ENCODE assay signal across 9 cellular contexts in the genomic region with DNA sequence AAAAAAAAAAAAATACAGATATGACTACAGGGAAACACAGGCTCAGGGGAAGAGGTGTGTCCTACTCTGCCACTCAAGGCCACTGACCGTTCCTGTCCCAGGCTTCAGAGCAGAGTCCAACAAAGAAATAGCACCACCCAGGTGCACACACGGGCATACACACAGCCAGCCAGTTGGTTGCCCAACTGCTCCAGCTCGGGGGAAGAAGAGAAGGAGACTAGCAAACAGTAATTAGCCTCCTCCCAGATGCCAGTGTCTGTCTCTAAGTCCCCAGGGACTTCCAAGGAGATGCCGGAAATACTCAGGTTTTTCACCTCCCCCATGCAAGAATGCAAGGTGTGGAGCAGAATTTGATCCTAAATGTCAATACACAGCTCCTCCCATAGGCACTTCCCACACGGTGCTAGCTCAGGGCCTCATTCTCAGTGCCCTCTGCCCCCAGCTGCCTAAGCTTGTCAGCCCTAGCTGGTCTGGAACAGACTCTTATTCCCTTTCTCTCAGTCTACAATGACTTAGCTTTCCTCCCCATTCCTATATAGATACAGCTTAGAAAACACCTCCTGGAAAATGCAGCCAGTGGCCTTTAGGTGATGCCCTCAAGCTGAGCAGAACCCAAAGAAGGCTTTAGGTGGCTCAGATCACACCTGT. TPM values are rescaled to one million over a fixed set of nuclear protein-coding genes. Genes with fewer than 3 reads are reported as not detected.
DNase-seq lines count a peak whose midpoint lies in the region; ATAC-seq and TF ChIP-seq lines count a peak whose summit lies in the region.
"Had no signal": no experiment of that assay in that cellular context is flagged by ENCODE, and none has a peak within 500 bp of the region (broad histone marks: within the 10 kb centered on the region; RNA-seq: fewer than 3 reads in every experiment).

No MANE protein-coding gene starts in this region.

- no peak for ATAC-seq in HG02981 (IDR thresholded peaks at IDR 0.05; ENCODE audit: unreplicated experiment)
- ATAC-seq in GM18873 (IDR thresholded peaks at IDR 0.05; ENCODE audit: low FRiP score, unreplicated experiment) = no peak
- no peak for ATAC-seq in HG02840 (IDR thresholded peaks at IDR 0.05; ENCODE audit: low FRiP score, unreplicated experiment)
- no peak for ATAC-seq in HG02798 (IDR thresholded peaks at IDR 0.05; ENCODE audit: poor library complexity, unreplicated experiment)

- no peaks in the 10 kb centered on the region for H3K27me3 Mint-ChIP-seq in osteocyte (ENCODE audit: unreplicated experiment)

- TF ChIP-seq CTCF in osteocyte (IDR thresholded peaks at IDR 0.05) = no peak

- no peaks in the 10 kb centered on the region for H3K9me3 Mint-ChIP-seq in osteocyte (ENCODE audit: unreplicated experiment)

- H3K36me3 Mint-ChIP-seq in osteocyte (ENCODE audit: unreplicated experiment) = no peaks in the 10 kb centered on the region

- peak overlapping the region; percentile 86 for H3K27ac ChIP-seq in duodenal mucosa (ENCODE audit: low read depth, low read length)

- H3K4me3 ChIP-seq in H7 (ENCODE audit: insufficient read depth, low read depth, low read length) = no peak overlapping the region
- peak overlapping the region; percentile 81 to 83 for H3K4me3 ChIP-seq in duodenal mucosa (ENCODE audit: low read depth in 1 of 2, low read length in 2 of 2)

- DNase-seq in H7 = peak; percentile 63
- peak; percentile 83 to 89 for DNase-seq in NCI-H524 (lab: John Stamatoyannopoulos, UW)
- DNase-seq in osteocyte (ENCODE audit: extremely low spot score, unreplicated experiment) = no peak
- DNase-seq: activated CD4-positive, CD25-positive, alpha-beta regulatory T cell treated with anti-CD3 and anti-CD28 coated beads, Interleukin-2, amount 50 U/mL, for 72 hours had no signal

- H3K36me3 ChIP-seq in H7 (replicated peaks; ENCODE audit: control insufficient read depth, insufficient read depth, low read length) = no peaks in the 10 kb centered on the region; the same call in 1 of the 2 replicates
- peaks cover 16 to 25% of the 10 kb centered on the region in 2 donors for H3K36me3 ChIP-seq in duodenal mucosa (ENCODE audit: control insufficient read depth in 1 of 2, insufficient read depth in 2 of 2, low read length in 2 of 2)

- peaks cover 12% of the 10 kb centered on the region for H3K4me1 Mint-ChIP-seq in osteocyte (ENCODE audit: unreplicated experiment)

- no peaks in the 10 kb centered on the region for H3K9me3 ChIP-seq in duodenal mucosa (ENCODE audit: control insufficient read depth in 1 of 2, low read length in 2 of 2)

- H3K4me3 Mint-ChIP-seq in osteocyte (ENCODE audit: unreplicated experiment) = peak overlapping the region; percentile 83

- H3K27me3 ChIP-seq in H7 (ENCODE audit: control insufficient read depth, insufficient read depth, low read length) (peaks cover 5% of the 10 kb centered on the region), duodenal mucosa (ENCODE audit: control insufficient read depth in 1 of 2, insufficient read depth in 2 of 2, low read length in 2 of 2) (no peaks in the 10 kb centered on the region)

- no peak overlapping the region for H3K27ac Mint-ChIP-seq in osteocyte (ENCODE audit: unreplicated experiment)

- peaks cover 31 to 40% of the 10 kb centered on the region in 2 donors for H3K4me1 ChIP-seq in duodenal mucosa (ENCODE audit: control insufficient read depth in 1 of 2, insufficient read depth in 2 of 2, low read length in 2 of 2)

- peak overlapping the region; percentile 96 for H3K9ac ChIP-seq in duodenal mucosa (ENCODE audit: low read depth in 1 of 2, low read length in 2 of 2)

RNA-seq across cellular contexts. Expression of a gene that starts 1.7 kb away (rescaled TPM):
- total RNA-seq in H7 (2014; rRNA removed; shearing (Covaris generic)) = 12.3 and 19.8 TPM in 2 replicates
- total RNA-seq in osteocyte = 1.3 and 2.5 TPM in 2 replicates

RNA-seq across cellular contexts. Expression of a gene that starts 45.7 kb away (rescaled TPM):
- total RNA-seq in H7 (2014; rRNA removed; shearing (Covaris generic)) = 28.6 and 32.4 TPM in 2 replicates
- total RNA-seq in osteocyte = 20.5 and 24.1 TPM in 2 replicates

RNA-seq across cellular contexts. Expression of a gene that starts 46.0 kb away (rescaled TPM):
- total RNA-seq in H7 (2014; rRNA removed; shearing (Covaris generic)) = 4.5 and 4.7 TPM in 2 replicates
- total RNA-seq in osteocyte = 1.4 and 1.5 TPM in 2 replicates
